8 cellular contexts compared by ENCODE assay signal in genomic region chr2:175003875-175004729, GRCh38. TPM values are rescaled to one million over a fixed set of nuclear protein-coding genes. Genes with fewer than 3 reads are reported as not detected.
DNase-seq lines count a peak whose midpoint lies in the region; ATAC-seq and TF ChIP-seq lines count a peak whose summit lies in the region.

No MANE protein-coding gene starts in this region.

- no peak overlapping the region for H3K9ac ChIP-seq in OCI-LY3 (ENCODE audit: low read length)
- peak overlapping the region; percentile 56 for H3K9ac ChIP-seq in endocrine pancreas (ENCODE audit: control insufficient read depth, insufficient read depth, low read length)
- no peak overlapping the region for H3K9ac ChIP-seq in neural progenitor cell

- TF ChIP-seq POLR2A in erythroblast (IDR thresholded peaks at IDR 0.05; ENCODE audit: low read length) = no peak

- DNase-seq in AG09309 (ENCODE audit: low read depth) = no peak
- DNase-seq in neural progenitor cell (ENCODE audit: low spot score) = peak; percentile 74
- no peak for DNase-seq in NCI-H1930 (lab: John Stamatoyannopoulos, UW)
- no peak for DNase-seq in activated gamma-delta T cell (lab: John Stamatoyannopoulos, UW)
- no peak for DNase-seq in erythroblast (lab: John Stamatoyannopoulos, UW)

- H3K4me3 ChIP-seq in AG09309 (ENCODE audit: control insufficient read depth, low read depth, low read length) = peak overlapping the region; percentile 54
- H3K4me3 ChIP-seq in OCI-LY3 (ENCODE audit: low read length) = peak overlapping the region; percentile 94
- H3K4me3 ChIP-seq in endocrine pancreas (ENCODE audit: control insufficient read depth, insufficient read depth, low read length) = peak overlapping the region; percentile 97
- peak overlapping the region; percentile 97 for H3K4me3 ChIP-seq in neural progenitor cell

- H3F3A ChIP-seq in neural progenitor cell (ENCODE audit: low read depth) = peaks cover 47% of the 10 kb centered on the region

- peak; percentile 26 for ATAC-seq in GM19395 (IDR thresholded peaks at IDR 0.05; ENCODE audit: unreplicated experiment)

- H3K36me3 ChIP-seq in OCI-LY3 (replicated peaks; ENCODE audit: low read depth, low read length) (no peaks in the 10 kb centered on the region), endocrine pancreas (ENCODE audit: control insufficient read depth, insufficient read depth, low read length) (no peaks in the 10 kb centered on the region), neural progenitor cell (no peaks in the 10 kb centered on the region)

- H3K4me1 ChIP-seq in OCI-LY3 (ENCODE audit: low read length) (peaks cover 8% of the 10 kb centered on the region), endocrine pancreas (ENCODE audit: control insufficient read depth, insufficient read depth, low read length) (peaks cover 20% of the 10 kb centered on the region), neural progenitor cell (peaks cover 64% of the 10 kb centered on the region)

- H3K27me3 ChIP-seq in OCI-LY3 (ENCODE audit: low read depth, low read length) (peaks cover 51% of the 10 kb centered on the region), endocrine pancreas (ENCODE audit: control insufficient read depth, insufficient read depth, low read length) (no peaks in the 10 kb centered on the region), neural progenitor cell (no peaks in the 10 kb centered on the region)

- H4K20me1 ChIP-seq in OCI-LY3 (ENCODE audit: insufficient read depth, low read length) (no peaks in the 10 kb centered on the region), neural progenitor cell (ENCODE audit: low read depth) (peaks cover 14% of the 10 kb centered on the region)

- H3K27ac ChIP-seq in OCI-LY3 (ENCODE audit: low read length) = no peak overlapping the region
- peak overlapping the region; percentile 92 for H3K27ac ChIP-seq in neural progenitor cell

- H3K4me3 Mint-ChIP-seq in neural progenitor cell = peak overlapping the region; percentile 99

- H2AFZ ChIP-seq in OCI-LY3 (ENCODE audit: low read depth, low read length) (no peak overlapping the region), neural progenitor cell (replicated peaks) (peak overlapping the region; percentile 67)

- H3K79me2 ChIP-seq in OCI-LY3 (ENCODE audit: low read length) (no peaks in the 10 kb centered on the region), neural progenitor cell (ENCODE audit: low read depth) (peaks cover 63% of the 10 kb centered on the region)

- TF ChIP-seq CTCF in AG09309 (IDR thresholded peaks at IDR 0.05; ENCODE audit: control insufficient read depth, insufficient read depth, low read depth, low read length, missing control alignments) = no peak
- TF ChIP-seq CTCF in OCI-LY3 (IDR thresholded peaks at IDR 0.05; ENCODE audit: low read depth, low read length) = no peak
- no peak for TF ChIP-seq CTCF in neural progenitor cell (IDR thresholded peaks at IDR 0.05)

- H3K4me2 ChIP-seq in OCI-LY3 (ENCODE audit: low read length) (peak overlapping the region; percentile 80), neural progenitor cell (peak overlapping the region; percentile 99)

- H3K9me3 ChIP-seq in OCI-LY3 (ENCODE audit: insufficient read depth, low read length) = no peaks in the 10 kb centered on the region
- no peaks in the 10 kb centered on the region for H3K9me3 ChIP-seq in endocrine pancreas (ENCODE audit: control insufficient read depth, low read length)
- no peaks in the 10 kb centered on the region for H3K9me3 ChIP-seq in neural progenitor cell (ENCODE audit: low read depth)

- peaks cover 41% of the 10 kb centered on the region for H3K4me1 Mint-ChIP-seq in neural progenitor cell

- peaks cover 2% of the 10 kb centered on the region for H3K27me3 Mint-ChIP-seq in neural progenitor cell (ENCODE audit: insufficient read depth, low read depth)

- no peaks in the 10 kb centered on the region for H3K9me3 Mint-ChIP-seq in neural progenitor cell

- peak overlapping the region; percentile 100 for H3K27ac Mint-ChIP-seq in neural progenitor cell

- H3K36me3 Mint-ChIP-seq in neural progenitor cell = no peaks in the 10 kb centered on the region

RNA-seq across cellular contexts. Expression of gene CHN1, which starts 1.1 kb away (rescaled TPM):
- 45.0 and 46.6 TPM in 2 replicates for total RNA-seq in neural progenitor cell (ENCODE audit: low replicate concordance)
